Comparison of ENCODE assay signal across 18 cellular contexts in genomic region chr2:188142636-188143035, GRCh38.
A peak's percentile ranks its signal among the peaks of the same experiment; 100 is the strongest.
DNase-seq lines count a peak whose midpoint lies in the region; ATAC-seq and TF ChIP-seq lines count a peak whose summit lies in the region.
"Had no signal": no experiment of that assay in that cellular context is flagged by ENCODE, and none has a peak within 500 bp of the region (broad histone marks: within the 10 kb centered on the region; RNA-seq: fewer than 3 reads in every experiment).

No MANE protein-coding gene starts in this region.

- intact Hi-C loops in natural killer cell (cut with micrococcal nuclease): no loop called here

- H3K4me3 Mint-ChIP-seq in natural killer cell (no peak overlapping the region), nephron progenitor cell (no peak overlapping the region)
- H3K4me3 Mint-ChIP-seq: activated naive CD8-positive, alpha-beta T cell; T-helper 2 cell treated with Interferon-gamma antibody and Interleukin-4, amounts not matched to agents 5 μg/mL and 100 μg/mL, for 36 hours had no signal

- TF ChIP-seq CTCF in AG09309 (IDR thresholded peaks at IDR 0.05; ENCODE audit: control insufficient read depth, insufficient read depth, low read depth, low read length, missing control alignments) (no peak), choroid plexus epithelial cell (conservative IDR thresholded peaks at IDR 0.05; ENCODE audit: low read depth, low read length) (no peak), natural killer cell (IDR thresholded peaks at IDR 0.05) (no peak), nephron progenitor cell (IDR thresholded peaks at IDR 0.05) (no peak)

- H3K27me3 Mint-ChIP-seq in natural killer cell (ENCODE audit: low read depth in 2 of 2) (no peaks in the 10 kb centered on the region), nephron progenitor cell (ENCODE audit: low read depth, poor library complexity) (no peaks in the 10 kb centered on the region)

- H3K27ac Mint-ChIP-seq in natural killer cell (no peak overlapping the region), nephron progenitor cell (no peak overlapping the region)
- H3K27ac Mint-ChIP-seq: activated naive CD8-positive, alpha-beta T cell; T-helper 2 cell treated with Interferon-gamma antibody and Interleukin-4, amounts not matched to agents 5 μg/mL and 100 μg/mL, for 36 hours had no signal

- H3K4me3 ChIP-seq in AG09309 (ENCODE audit: control insufficient read depth, low read depth, low read length) (no peak overlapping the region), choroid plexus epithelial cell (ENCODE audit: low read depth, low read length) (no peak overlapping the region)
- H3K4me3 ChIP-seq: gastrocnemius medialis, transverse colon had no signal

- no peak for ATAC-seq in natural killer cell
- ATAC-seq: gastrocnemius medialis had no signal

- H3K9me3 Mint-ChIP-seq in natural killer cell: peaks cover 14 to 15% of the 10 kb centered on the region in 2 donors
- H3K9me3 Mint-ChIP-seq in nephron progenitor cell: no peaks in the 10 kb centered on the region
- H3K9me3 Mint-ChIP-seq: T-helper 2 cell treated with Interferon-gamma antibody and Interleukin-4, amounts not matched to agents 5 μg/mL and 100 μg/mL, for 36 hours had no signal

- H3K36me3 Mint-ChIP-seq in natural killer cell: no peaks in the 10 kb centered on the region
- no peaks in the 10 kb centered on the region for H3K36me3 Mint-ChIP-seq in nephron progenitor cell (ENCODE audit: low read depth)
- H3K36me3 Mint-ChIP-seq: activated naive CD8-positive, alpha-beta T cell had no signal

- H3K4me1 Mint-ChIP-seq in natural killer cell (no peaks in the 10 kb centered on the region), nephron progenitor cell (no peaks in the 10 kb centered on the region)

- peak; percentile 10 for DNase-seq in AG09309 (ENCODE audit: low read depth)
- DNase-seq in M059J (ENCODE audit: low read depth): peak; percentile 55
- peak; percentile 84 for DNase-seq in choroid plexus epithelial cell (ENCODE audit: low read depth)
- DNase-seq in kidney glomerular epithelial cell (lab: John Stamatoyannopoulos, UW): peak; percentile 9
- DNase-seq in natural killer cell: no peak
- DNase-seq in NCI-H2107 treated with DMSO at 0.1 percent for 48 hours (lab: John Stamatoyannopoulos, UW; ENCODE audit: unreplicated experiment): no peak
- DNase-seq in islet precursor cell: no peak
- no peak for DNase-seq in nephron progenitor cell
- DNase-seq: activated CD4-positive, alpha-beta T cell treated with anti-CD3 and anti-CD28 coated beads for 1 hour; BE2C; DMS153; gastrocnemius medialis; NCI-H1417 treated with DMSO at 0.1 percent for 48 hours; NCI-H526; stimulated activated CD4-positive, alpha-beta T cell treated with anti-CD3 and anti-CD28 coated beads, Interleukin-2, amount 100 ng/mL, for 24 hours; transverse colon had no signal

Comparison
In these comparisons a context has a peak if more than half of its experiments do, and no peak if none do; other contexts are left out.
1. DNase-seq: peak in AG09309 (single experiment), M059J (single experiment), choroid plexus epithelial cell (single experiment) and kidney glomerular epithelial cell (single experiment); none in natural killer cell (single experiment), NCI-H2107 treated with DMSO at 0.1 percent for 48 hours (single experiment), islet precursor cell (single experiment) and nephron progenitor cell (single experiment).